Comparison of ENCODE assay signal across 12 cellular contexts in the genomic region with DNA sequence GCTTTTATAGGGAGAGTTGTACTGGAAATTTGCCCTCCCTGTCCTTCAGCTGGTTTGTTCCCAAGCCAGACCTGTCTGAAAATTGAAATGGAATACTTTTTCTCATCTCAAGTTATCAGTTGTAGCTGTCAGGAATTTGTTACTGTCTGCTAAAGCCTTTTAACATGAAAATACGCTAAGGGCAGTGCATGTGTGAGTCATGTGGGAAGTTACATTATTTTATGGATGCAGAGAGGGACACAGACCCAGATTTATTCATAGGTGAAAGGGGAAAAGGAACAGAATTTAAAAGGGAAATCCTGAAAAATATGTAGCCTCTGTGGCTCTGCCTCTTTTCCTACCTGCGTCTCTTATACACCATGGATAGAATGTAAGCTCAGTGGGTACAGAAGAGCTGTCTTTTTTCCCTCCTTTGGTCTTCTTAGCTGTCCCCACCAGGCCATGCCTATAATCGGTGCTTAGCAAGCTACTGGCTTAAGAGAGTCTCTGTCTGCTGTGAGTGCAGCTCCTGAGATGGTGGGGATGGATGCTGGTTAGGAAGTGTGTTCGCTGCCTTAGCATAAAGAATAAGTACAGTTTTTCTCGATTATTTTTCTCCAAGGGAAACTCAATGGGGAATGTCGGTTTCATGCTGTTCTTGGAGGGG.
DNase-seq lines count a peak whose midpoint lies in the region; ATAC-seq and TF ChIP-seq lines count a peak whose summit lies in the region.
"Had no signal": no experiment of that assay in that cellular context is flagged by ENCODE, and none has a peak within 500 bp of the region (broad histone marks: within the 10 kb centered on the region; RNA-seq: fewer than 3 reads in every experiment).

No MANE protein-coding gene starts in this region.

- H3K36me3 ChIP-seq in HCT116 (ENCODE audit: control insufficient read depth in 1 of 2, insufficient read depth in 2 of 2, low read length in 2 of 2) (no peaks in the 10 kb centered on the region), RWPE2 (ENCODE audit: low read depth) (no peaks in the 10 kb centered on the region), esophagus squamous epithelium (no peaks in the 10 kb centered on the region), rectal smooth muscle tissue (ENCODE audit: control insufficient read depth, insufficient read depth, low read length) (no peaks in the 10 kb centered on the region)
- H3K36me3 ChIP-seq: neutrophil had no signal

- RAD21 ChIA-PET in HCT116 (lab: Charles Lee; ENCODE audit: low non-redundant PET in 1 of 2, low total read pairs in 2 of 2, uncharacterized antibody in 2 of 2, unreplicated experiment in 2 of 2): no interaction called here

- CTCF ChIA-PET in HCT116 (lab: Charles Lee): no interaction called here

- H3K4me1 ChIP-seq in HCT116 (ENCODE audit: control insufficient read depth in 1 of 2, insufficient read depth in 2 of 2, low read length in 2 of 2) (peaks cover 18 to 27% of the 10 kb centered on the region in 2 experiments), RWPE2 (ENCODE audit: insufficient read depth, poor library complexity, severe bottlenecking) (peaks cover 52% of the 10 kb centered on the region), esophagus squamous epithelium (peaks cover 12 to 93% (median 46%) of the 10 kb centered on the region in 3 donors), rectal smooth muscle tissue (ENCODE audit: control insufficient read depth, insufficient read depth, low read length) (peaks cover 29% of the 10 kb centered on the region)

- peaks cover 6% of the 10 kb centered on the region; the same call in 1 of the 2 replicates for H3K9me2 ChIP-seq in HCT116 (ENCODE audit: insufficient read depth)

- H3K27ac ChIP-seq in HCT116 (ENCODE audit: low read depth, low read length) (no peak overlapping the region), RWPE2 (ENCODE audit: poor library complexity, severe bottlenecking) (peak overlapping the region; percentile 82), esophagus squamous epithelium (peak overlapping the region; percentile 45 to 71 (median 50)), rectal smooth muscle tissue (ENCODE audit: low read depth, low read length) (peak overlapping the region; percentile 41)
- H3K27ac ChIP-seq: KMS-11, neutrophil had no signal

- H3K9me3 ChIP-seq in HCT116 (ENCODE audit: control insufficient read depth in 1 of 2, insufficient read depth in 1 of 2, low read depth in 1 of 2, low read length in 2 of 2) (no peaks in the 10 kb centered on the region), RWPE2 (ENCODE audit: severe bottlenecking) (no peaks in the 10 kb centered on the region), esophagus squamous epithelium (no peaks in the 10 kb centered on the region)
- H3K9me3 ChIP-seq: neutrophil had no signal

- ATAC-seq in HCT116 (peak; percentile 17; the same call in 1 of the 2 replicates), RWPE2 (ENCODE audit: low read depth) (peak; percentile 70), HG02642 (IDR thresholded peaks at IDR 0.05; ENCODE audit: poor library complexity, unreplicated experiment) (no peak), HG03175 (IDR thresholded peaks at IDR 0.05; ENCODE audit: unreplicated experiment) (no peak), HG03280 (IDR thresholded peaks at IDR 0.05; ENCODE audit: unreplicated experiment) (no peak)

- POLR2A ChIA-PET in HCT116 (lab: Charles Lee): no interaction called here

- H3K4me3 ChIP-seq in HCT116 (replicated peaks in 1 of 2; ENCODE audit: low read depth in 1 of 2, low read length in 2 of 2) (no peak overlapping the region), RWPE2 (ENCODE audit: severe bottlenecking) (no peak overlapping the region), esophagus squamous epithelium (no peak overlapping the region), rectal smooth muscle tissue (ENCODE audit: low read length) (no peak overlapping the region)

- DNase-seq in HCT116 (ENCODE audit: low read depth, low spot score) (no peak), RWPE2 (ENCODE audit: low spot score) (no peak), esophagus squamous epithelium (lab: John Stamatoyannopoulos, UW) (no peak), D341Med (ENCODE audit: low spot score) (no peak)
- DNase-seq: activated naive CD4-positive, alpha-beta T cell treated with anti-CD3 and anti-CD28 coated beads for 36 hours; effector memory CD4-positive, alpha-beta T cell had no signal

- WGBS in esophagus squamous epithelium, 2 donors: 65% methylated on average over 6 of the region's 6 CpGs

- no peak for TF ChIP-seq RAD21 in HCT116 (IDR thresholded peaks at IDR 0.05; ENCODE audit: low read depth)

- peaks cover 4% of the 10 kb centered on the region; the same call in 1 of the 2 replicates for H4K20me1 ChIP-seq in HCT116 (ENCODE audit: insufficient read depth)

- BruUV-seq in HCT116 (replicated peaks; lab: Mats Ljungman, UMichigan): no TSS peak

- no peak overlapping the region for H3K4me2 ChIP-seq in HCT116 (ENCODE audit: low read length)

- TF ChIP-seq CTCF in HCT116 (IDR thresholded peaks at IDR 0.05 in 2 of 3, conservative IDR thresholded peaks at IDR 0.05 in 1 of 3; ENCODE audit: borderline replicate concordance in 1 of 3, insufficient read depth in 1 of 3, low read depth in 2 of 3, low read length in 2 of 3): no peak
- TF ChIP-seq CTCF in RWPE2 (IDR thresholded peaks at IDR 0.05; ENCODE audit: poor library complexity, severe bottlenecking): no peak
- no peak for TF ChIP-seq CTCF in esophagus squamous epithelium (IDR thresholded peaks at IDR 0.05)

- H3K9ac ChIP-seq in HCT116 (ENCODE audit: low read length) (no peak overlapping the region), rectal smooth muscle tissue (ENCODE audit: low read length) (no peak overlapping the region)
- H3K9ac ChIP-seq: KMS-11 had no signal

- no peak for TF ChIP-seq POLR2A in HCT116 (IDR thresholded peaks at IDR 0.05; ENCODE audit: borderline replicate concordance, extremely low read depth, insufficient read depth, insufficient read length)
- no peak for TF ChIP-seq POLR2A in esophagus squamous epithelium (IDR thresholded peaks at IDR 0.05)

- peaks cover 51% of the 10 kb centered on the region for H3K79me2 ChIP-seq in HCT116 (ENCODE audit: insufficient read depth, low read length)

- no peak overlapping the region for H2AFZ ChIP-seq in HCT116 (ENCODE audit: low read depth, low read length, poor library complexity, severe bottlenecking)

- no peaks in the 10 kb centered on the region for H3K27me3 ChIP-seq in HCT116 (ENCODE audit: insufficient read depth, low read length)
- no peaks in the 10 kb centered on the region for H3K27me3 ChIP-seq in RWPE2 (ENCODE audit: insufficient read depth, poor library complexity, severe bottlenecking)
- H3K27me3 ChIP-seq in esophagus squamous epithelium: no peaks in the 10 kb centered on the region
- H3K27me3 ChIP-seq in rectal smooth muscle tissue (ENCODE audit: control insufficient read depth, insufficient read depth, low read length): no peaks in the 10 kb centered on the region

- intact Hi-C loops in HCT116 (cut with micrococcal nuclease): no loop called here
- intact Hi-C loops in esophagus squamous epithelium (cut with DNase I): no loop called here

TF ChIP-seq in HCT116, 20 proteins besides CTCF, POLR2A, EP300 and RAD21 (continues in another document):
- no peak for TF ChIP-seq EGR1 (IDR thresholded peaks at IDR 0.05; ENCODE audit: low read depth)
- TF ChIP-seq ZBTB33 (IDR thresholded peaks at IDR 0.05; ENCODE audit: extremely low read depth, insufficient replicate concordance, low read length): no peak
- TF ChIP-seq YY1 (IDR thresholded peaks at IDR 0.05; ENCODE audit: extremely low read depth, insufficient replicate concordance, low read depth, low read length): no peak
- no peak for TF ChIP-seq ZFX (IDR thresholded peaks at IDR 0.05)
- no peak for TF ChIP-seq SIN3A (IDR thresholded peaks at IDR 0.05; ENCODE audit: low read depth)
- TF ChIP-seq CEBPB (IDR thresholded peaks at IDR 0.05; ENCODE audit: low read depth): no peak
- TF ChIP-seq, protein P1, sequence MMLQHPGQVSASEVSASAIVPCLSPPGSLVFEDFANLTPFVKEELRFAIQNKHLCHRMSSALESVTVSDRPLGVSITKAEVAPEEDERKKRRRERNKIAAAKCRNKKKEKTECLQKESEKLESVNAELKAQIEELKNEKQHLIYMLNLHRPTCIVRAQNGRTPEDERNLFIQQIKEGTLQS (IDR thresholded peaks at IDR 0.05): no peak
- TF ChIP-seq SRF (IDR thresholded peaks at IDR 0.05; ENCODE audit: low read depth): no peak
- TF ChIP-seq MAX (IDR thresholded peaks at IDR 0.05): no peak
- TF ChIP-seq EZH2 (IDR thresholded peaks at IDR 0.05): no peak
- no peak for TF ChIP-seq CBX3 (IDR thresholded peaks at IDR 0.05; ENCODE audit: low read depth)
- no peak for TF ChIP-seq SP1 (IDR thresholded peaks at IDR 0.05; ENCODE audit: low read depth)
- no peak for TF ChIP-seq ZNF274 (IDR thresholded peaks at IDR 0.05; ENCODE audit: low read depth, low read length)

Comparison
In these comparisons a context has a peak if more than half of its experiments do, and no peak if none do; other contexts are left out.
1. ATAC-seq: peak in HCT116 (single experiment) and RWPE2 (single experiment); none in HG02642 (single experiment), HG03175 (single experiment) and HG03280 (single experiment).